8 cellular contexts compared by ENCODE assay signal in the genomic region with DNA sequence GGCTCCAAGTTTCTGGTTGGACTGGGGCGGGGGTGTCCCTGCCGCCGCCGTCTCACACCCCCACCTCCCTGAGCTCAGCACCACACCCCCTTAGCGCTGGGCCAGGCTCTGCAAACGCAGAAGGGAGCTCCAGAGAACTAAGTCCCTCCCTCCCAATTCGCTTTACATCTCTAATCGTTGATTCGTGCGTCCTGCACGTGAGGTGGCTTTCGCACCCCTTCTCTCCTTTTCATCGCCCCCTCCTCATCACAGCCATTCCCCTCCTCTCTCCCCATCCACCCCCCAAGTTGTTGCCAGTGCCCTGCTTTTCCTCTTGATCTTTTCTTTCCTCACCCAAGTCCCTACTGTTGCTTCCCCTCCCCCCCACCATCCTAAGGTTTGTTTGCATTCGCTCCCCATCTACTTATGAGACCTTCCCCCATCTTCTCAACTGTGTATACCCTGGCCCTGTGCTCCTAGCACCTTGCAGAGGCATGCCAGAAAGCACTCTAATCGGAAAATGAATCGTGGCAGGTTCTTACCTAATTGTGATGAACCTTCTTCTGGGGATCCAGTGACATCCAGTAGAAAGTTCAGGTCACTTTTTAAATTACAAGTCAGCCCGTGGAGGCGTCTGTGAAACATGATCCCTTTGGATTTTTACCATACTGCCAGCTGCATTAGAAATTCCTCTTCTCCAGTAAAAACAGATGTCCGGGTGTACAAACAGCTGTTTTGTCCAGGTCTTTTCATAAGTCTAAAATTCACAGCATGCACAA. TPM values are rescaled to one million over a fixed set of nuclear protein-coding genes. Genes with fewer than 3 reads are reported as not detected.
DNase-seq lines count a peak whose midpoint lies in the region; ATAC-seq and TF ChIP-seq lines count a peak whose summit lies in the region.

No MANE protein-coding gene starts in this region.

- no peaks in the 10 kb centered on the region for H3K27me3 ChIP-seq in HUES48 (ENCODE audit: control insufficient read depth, insufficient read depth, low read length)
- H3K27me3 ChIP-seq in Peyer's patch: no peaks in the 10 kb centered on the region
- H3K27me3 ChIP-seq in effector memory CD4-positive, alpha-beta T cell (replicated peaks; ENCODE audit: control insufficient read depth, insufficient read depth, low read length, poor library complexity, severe bottlenecking): no peaks in the 10 kb centered on the region
- H3K27me3 ChIP-seq in muscle layer of duodenum (ENCODE audit: low read depth, low read length): no peaks in the 10 kb centered on the region

- DNase-seq in DMS53 treated with DMSO at 0.1 percent for 48 hours (lab: John Stamatoyannopoulos, UW; ENCODE audit: unreplicated experiment) (peak; percentile 76), Peyer's patch (no peak), D341Med (ENCODE audit: low spot score) (no peak)
- no peak for DNase-seq in effector memory CD4-positive, alpha-beta T cell

- no peak for TF ChIP-seq POLR2A in Peyer's patch (IDR thresholded peaks at IDR 0.05)

- peaks cover 7% of the 10 kb centered on the region; the same call in 1 of the 2 replicates for H3K36me3 ChIP-seq in HUES48 (ENCODE audit: control insufficient read depth, insufficient read depth, low read length)
- H3K36me3 ChIP-seq in Peyer's patch: no peaks in the 10 kb centered on the region
- no peaks in the 10 kb centered on the region for H3K36me3 ChIP-seq in effector memory CD4-positive, alpha-beta T cell (ENCODE audit: control insufficient read depth, insufficient read depth, low read length)
- H3K36me3 ChIP-seq in muscle layer of duodenum (ENCODE audit: control insufficient read depth in 1 of 2, insufficient read depth in 2 of 2, low read length in 2 of 2): no peaks in the 10 kb centered on the region

- H3K4me1 ChIP-seq in HUES48 (ENCODE audit: control insufficient read depth, insufficient read depth, low read length) (peaks cover 21% of the 10 kb centered on the region), Peyer's patch (peaks cover 0 to 25% (median 3%) of the 10 kb centered on the region in 4 donors), muscle layer of duodenum (ENCODE audit: control insufficient read depth in 1 of 2, insufficient read depth in 2 of 2, low read length in 2 of 2) (peaks cover 8 to 21% of the 10 kb centered on the region in 2 donors)
- H3K4me1 ChIP-seq in effector memory CD4-positive, alpha-beta T cell (ENCODE audit: control insufficient read depth, insufficient read depth, low read length, poor library complexity, severe bottlenecking): peaks cover 25% of the 10 kb centered on the region

- TF ChIP-seq CTCF in Peyer's patch (IDR thresholded peaks at IDR 0.05): no peak

- H3K9me3 ChIP-seq in HUES48 (ENCODE audit: control insufficient read depth, insufficient read depth, low read length): no peaks in the 10 kb centered on the region
- no peaks in the 10 kb centered on the region for H3K9me3 ChIP-seq in Peyer's patch
- no peaks in the 10 kb centered on the region for H3K9me3 ChIP-seq in effector memory CD4-positive, alpha-beta T cell (ENCODE audit: control insufficient read depth, low read length)
- no peaks in the 10 kb centered on the region for H3K9me3 ChIP-seq in muscle layer of duodenum (ENCODE audit: control insufficient read depth in 1 of 2, low read length in 2 of 2)

- H3K4me3 ChIP-seq in HUES48 (ENCODE audit: low read depth, low read length) (peak overlapping the region; percentile 66), Peyer's patch (peak overlapping the region; percentile 72 to 97 (median 94)), muscle layer of duodenum (ENCODE audit: low read depth in 1 of 2, low read length in 2 of 2) (peak overlapping the region; percentile 55 to 67)
- peak overlapping the region; percentile 79 for H3K4me3 ChIP-seq in effector memory CD4-positive, alpha-beta T cell (ENCODE audit: insufficient read depth, low read depth, low read length, poor library complexity, severe bottlenecking)

- peak overlapping the region; percentile 67 for H3K9ac ChIP-seq in HUES48 (ENCODE audit: low read depth, low read length)

- H3K27ac ChIP-seq in HUES48 (ENCODE audit: low read depth, low read length) (peak overlapping the region; percentile 82), Peyer's patch (peak overlapping the region; percentile 98 to 100 (median 100)), muscle layer of duodenum (ENCODE audit: low read length) (no peak overlapping the region)
- H3K27ac ChIP-seq in effector memory CD4-positive, alpha-beta T cell (ENCODE audit: insufficient read depth, low read length, poor library complexity, severe bottlenecking): peak overlapping the region; percentile 46

- ATAC-seq in GM18502 (IDR thresholded peaks at IDR 0.05; ENCODE audit: poor library complexity, unreplicated experiment) (no peak), HG03439 (IDR thresholded peaks at IDR 0.05; ENCODE audit: unreplicated experiment) (no peak)

RNA-seq across cellular contexts. Expression of a gene that starts 0.6 kb away (rescaled TPM):
- total RNA-seq in Peyer's patch: 100 to 1,000 TPM in 3 of 4 donors, 10 to 100 TPM in 1; 87.9 to 170 (median 132) TPM
